1 cellular context compared by ENCODE assay signal in genomic region chr13:30850867-30851211, GRCh38.
A peak's percentile ranks its signal among the peaks of the same experiment; 100 is the strongest.
TF ChIP-seq lines count a peak whose summit lies in the region.

No MANE protein-coding gene starts in this region.

TF ChIP-seq in HepG2, 621 proteins besides CTCF, POLR2A, EP300 and RAD21 (continued from another document):
- TF ChIP-seq ZBTB39 (CRISPR knock-in tag; IDR thresholded peaks at IDR 0.05) (no peak), CBX5 (CRISPR knock-in tag; IDR thresholded peaks at IDR 0.05; ENCODE audit: borderline replicate concordance) (no peak), ZHX1 (CRISPR knock-in tag; IDR thresholded peaks at IDR 0.05; ENCODE audit: low read depth) (no peak), SAP130 (CRISPR knock-in tag; IDR thresholded peaks at IDR 0.05; ENCODE audit: low read depth) (peak; percentile 36; the same call in 1 of the 2 replicates), MAFG (CRISPR knock-in tag; IDR thresholded peaks at IDR 0.05) (no peak), SETDB1 (CRISPR knock-in tag; IDR thresholded peaks at IDR 0.05; ENCODE audit: borderline replicate concordance) (no peak), ZNF605 (CRISPR knock-in tag; IDR thresholded peaks at IDR 0.05) (no peak), DPF2 (CRISPR knock-in tag; IDR thresholded peaks at IDR 0.05; ENCODE audit: borderline replicate concordance, low read depth) (no peak), HNF4G (IDR thresholded peaks at IDR 0.05; ENCODE audit: borderline replicate concordance, low read depth, low read length) (no peak), HNF4G (CRISPR knock-in tag; IDR thresholded peaks at IDR 0.05; ENCODE audit: borderline replicate concordance, low read depth) (no peak), ZNF354B (CRISPR knock-in tag; IDR thresholded peaks at IDR 0.05) (no peak), ZNF232 (CRISPR knock-in tag; IDR thresholded peaks at IDR 0.05; ENCODE audit: borderline replicate concordance) (no peak), FOSL1 (CRISPR knock-in tag; IDR thresholded peaks at IDR 0.05; ENCODE audit: borderline replicate concordance) (no peak), ZNF18 (CRISPR knock-in tag; IDR thresholded peaks at IDR 0.05; ENCODE audit: insufficient replicate concordance) (no peak), ISL2 (CRISPR knock-in tag; IDR thresholded peaks at IDR 0.05) (0 out of 2 replicates have a peak, but pooled peaks have one; percentile 11), RFXAP (CRISPR knock-in tag; IDR thresholded peaks at IDR 0.05; ENCODE audit: borderline replicate concordance) (no peak), ARNT (IDR thresholded peaks at IDR 0.05) (no peak), ERF (CRISPR knock-in tag; IDR thresholded peaks at IDR 0.05) (0 out of 2 replicates have a peak, but pooled peaks have one; percentile 17), SALL1 (CRISPR knock-in tag; IDR thresholded peaks at IDR 0.05) (peak; percentile 23; the same call in 1 of the 2 replicates), TFE3 (CRISPR knock-in tag; IDR thresholded peaks at IDR 0.05) (0 out of 2 replicates have a peak, but pooled peaks have one; percentile 12), AKAP8 (CRISPR knock-in tag; IDR thresholded peaks at IDR 0.05) (no peak), ZBTB42 (CRISPR knock-in tag; IDR thresholded peaks at IDR 0.05) (no peak), FOXP1 (IDR thresholded peaks at IDR 0.05) (no peak), FOXP1 (CRISPR knock-in tag; IDR thresholded peaks at IDR 0.05) (0 out of 2 replicates have a peak, but pooled peaks have one; percentile 26), THRA (CRISPR knock-in tag; IDR thresholded peaks at IDR 0.05; ENCODE audit: borderline replicate concordance) (no peak)
